In the genomic region with DNA sequence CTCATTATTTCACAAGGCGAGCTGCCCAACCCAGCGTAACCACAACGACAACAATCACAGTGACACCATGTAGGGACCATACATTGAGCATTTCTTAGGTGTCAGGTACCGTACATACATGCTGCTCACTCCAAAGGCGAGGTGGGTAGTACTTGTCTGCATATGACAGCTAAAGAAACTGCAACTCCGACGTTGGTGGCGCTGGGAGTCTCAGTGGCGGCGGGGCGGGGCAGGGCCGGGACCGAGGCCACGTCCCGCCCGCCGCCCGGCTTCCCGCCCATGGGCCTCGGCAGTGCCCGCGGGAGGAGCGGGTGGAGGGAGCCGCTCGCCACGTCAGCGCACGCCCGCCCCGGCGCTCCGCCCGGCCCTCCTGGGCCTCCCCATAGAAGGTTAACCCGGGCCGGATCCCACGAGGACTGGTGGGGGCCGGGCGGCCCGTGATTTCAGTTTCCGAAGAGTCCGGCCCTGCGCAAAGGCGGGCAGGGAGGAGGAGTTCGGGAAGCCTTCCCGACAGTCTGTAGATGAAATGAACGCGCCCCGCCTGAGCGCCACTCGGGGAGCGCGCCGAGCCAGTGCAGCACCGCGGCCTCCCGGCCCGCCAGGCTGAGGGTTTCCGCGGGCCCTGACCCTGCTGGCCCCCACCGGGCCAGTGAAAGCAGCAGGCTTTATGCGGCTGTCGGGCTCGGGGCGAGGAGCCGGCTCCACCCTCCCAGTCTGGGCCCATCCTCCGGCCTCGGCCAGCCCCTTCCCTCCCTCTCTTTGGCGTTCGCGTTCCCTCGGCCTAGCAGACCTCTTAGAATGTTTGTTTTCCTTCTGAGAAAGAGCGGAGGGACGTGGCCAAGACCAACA, we compare ENCODE assay signal across 8 cellular contexts.
DNase-seq lines count a peak whose midpoint lies in the region; ATAC-seq, FAIRE-seq and TF ChIP-seq lines count a peak whose summit lies in the region.

No MANE protein-coding gene starts in this region.

- TF ChIP-seq RAD21 in A549 (conservative IDR thresholded peaks at IDR 0.05 in 1 of 2, IDR thresholded peaks at IDR 0.05 in 1 of 2): peak in 1 of 2 experiments; percentile 45; a peak in 3 of 5 replicates

- FAIRE-seq in A549 (lab: Jason Lieb, UNC): no peak

- CTCF ChIA-PET in A549 (lab: Yijun Ruan, JAX): interaction anchor here (0.8 kb wide), 1 partner anchor 122 kb away, joined by 3 read pairs; no protein-coding TSS in a partner anchor
- CTCF ChIA-PET in activated CD4-positive, alpha-beta T cell treated with anti-CD3 and anti-CD28 coated beads, Interleukin-2, amount 10 ng/mL, durations not matched to agents 7 days and 5 days (lab: Charles Lee): interaction anchor here (0.9 to 1.7 kb wide), 4 partner anchors 14 to 142 kb away, joined by 3 read pairs; a partner anchor contains a TSS

- H3K4me1 ChIP-seq in A549: peaks cover 37% of the 10 kb centered on the region

- H3K4me3 ChIP-seq in A549 (peak overlapping the region; percentile 42), coronary artery (peak overlapping the region; percentile 79)

- WGBS in A549 (ENCODE audit: missing lambda C conversion rate): 4% methylated on average over 5 of the region's 73 CpGs

- H3K4me2 ChIP-seq in A549: peak overlapping the region; percentile 88

- TF ChIP-seq EP300 in A549 (IDR thresholded peaks at IDR 0.05): no peak

- TF ChIP-seq POLR2A in A549 (IDR thresholded peaks at IDR 0.05; ENCODE audit: low read length): peak; percentile 80

- H3K4me3 Mint-ChIP-seq in activated CD4-positive, alpha-beta T cell treated with anti-CD3 and anti-CD28 coated beads, Interleukin-2, amount 10 ng/mL, durations not matched to agents 7 days and 5 days: peak overlapping the region; percentile 73

- no peak for TF ChIP-seq CTCF in A549 (IDR thresholded peaks at IDR 0.05)
- TF ChIP-seq CTCF in coronary artery (IDR thresholded peaks at IDR 0.05): no peak

- peak; percentile 95 to 96 for ATAC-seq in A549
- peak; percentile 87 for ATAC-seq in GM18511 (IDR thresholded peaks at IDR 0.05; ENCODE audit: unreplicated experiment)
- ATAC-seq in HG02973 (IDR thresholded peaks at IDR 0.05; ENCODE audit: unreplicated experiment): peak; percentile 79

- no peaks in the 10 kb centered on the region for H3K36me3 Mint-ChIP-seq in activated CD4-positive, alpha-beta T cell treated with anti-CD3 and anti-CD28 coated beads, Interleukin-2, amount 10 ng/mL, durations not matched to agents 7 days and 5 days (ENCODE audit: low read depth)

- peak; percentile 56 to 85 for DNase-seq in A549 (ENCODE audit: low read depth in 1 of 2, low spot score in 1 of 2)
- DNase-seq in NCI-H2227 treated with DMSO at 0.1 percent for 48 hours (lab: John Stamatoyannopoulos, UW): peak; percentile 66
- DNase-seq in activated CD4-positive, alpha-beta T cell treated with anti-CD3 and anti-CD28 coated beads, Interleukin-2, amount 10 ng/mL, durations not matched to agents 7 days and 5 days: peak; percentile 75
- DNase-seq in coronary artery (ENCODE audit: low spot score): peak; percentile 98
- DNase-seq in left kidney (ENCODE audit: low read depth, low spot score): peak; percentile 91
- DNase-seq in stimulated activated CD4-positive, alpha-beta T cell treated with anti-CD3 and anti-CD28 coated beads, Interleukin-1b, Interleukin-23, amount 100 ng/mL, for 48 hours: peak; percentile 87

- POLR2A ChIA-PET in A549 (lab: Yijun Ruan, JAX): interaction anchor here (0.7 to 1.6 kb wide), 10 partner anchors 20 to 239 kb away, joined by 3 to 7 read pairs (median 3); a partner anchor contains a TSS
- POLR2A ChIA-PET in activated CD4-positive, alpha-beta T cell treated with anti-CD3 and anti-CD28 coated beads, Interleukin-2, amount 10 ng/mL, durations not matched to agents 7 days and 5 days (lab: Charles Lee): interaction anchor here (0.6 to 1.0 kb wide), 2 partner anchors 96 to 120 kb away, joined by 3 to 4 read pairs; a partner anchor contains a TSS

- H3K27ac Mint-ChIP-seq in activated CD4-positive, alpha-beta T cell treated with anti-CD3 and anti-CD28 coated beads, Interleukin-2, amount 10 ng/mL, durations not matched to agents 7 days and 5 days: peak overlapping the region; percentile 90

- H3K4me1 Mint-ChIP-seq in activated CD4-positive, alpha-beta T cell treated with anti-CD3 and anti-CD28 coated beads, Interleukin-2, amount 10 ng/mL, durations not matched to agents 7 days and 5 days: peaks cover 21% of the 10 kb centered on the region

- H3K27ac ChIP-seq in A549 (peak overlapping the region; percentile 86 to 98), coronary artery (peak overlapping the region; percentile 97 to 98)

- no peaks in the 10 kb centered on the region for H3K27me3 Mint-ChIP-seq in activated CD4-positive, alpha-beta T cell treated with anti-CD3 and anti-CD28 coated beads, Interleukin-2, amount 10 ng/mL, durations not matched to agents 7 days and 5 days

- H3K9me3 Mint-ChIP-seq in activated CD4-positive, alpha-beta T cell treated with anti-CD3 and anti-CD28 coated beads, Interleukin-2, amount 10 ng/mL, durations not matched to agents 7 days and 5 days: no peaks in the 10 kb centered on the region

- no peaks in the 10 kb centered on the region for H3K9me3 ChIP-seq in A549

TF ChIP-seq in A549, 52 proteins besides CTCF, POLR2A, EP300 and RAD21:
- no peak for TF ChIP-seq JUNB (IDR thresholded peaks at IDR 0.05)
- TF ChIP-seq, protein P1, sequence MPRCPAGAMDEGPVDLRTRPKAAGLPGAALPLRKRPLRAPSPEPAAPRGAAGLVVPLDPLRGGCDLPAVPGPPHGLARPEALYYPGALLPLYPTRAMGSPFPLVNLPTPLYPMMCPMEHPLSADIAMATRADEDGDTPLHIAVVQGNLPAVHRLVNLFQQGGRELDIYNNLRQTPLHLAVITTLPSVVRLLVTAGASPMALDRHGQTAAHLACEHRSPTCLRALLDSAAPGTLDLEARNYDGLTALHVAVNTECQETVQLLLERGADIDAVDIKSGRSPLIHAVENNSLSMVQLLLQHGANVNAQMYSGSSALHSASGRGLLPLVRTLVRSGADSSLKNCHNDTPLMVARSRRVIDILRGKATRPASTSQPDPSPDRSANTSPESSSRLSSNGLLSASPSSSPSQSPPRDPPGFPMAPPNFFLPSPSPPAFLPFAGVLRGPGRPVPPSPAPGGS (IDR thresholded peaks at IDR 0.05): peak; percentile 66; the same call in 2 of the 3 replicates
- TF ChIP-seq PHF8 (IDR thresholded peaks at IDR 0.05; ENCODE audit: borderline replicate concordance, low read depth): peak; percentile 82
- TF ChIP-seq FOSL2 (IDR thresholded peaks at IDR 0.05): no peak
- TF ChIP-seq FOSL2 (CRISPR knock-in tag; IDR thresholded peaks at IDR 0.05): 0 out of 2 replicates have a peak, but pooled peaks have one; percentile 23
- no peak for TF ChIP-seq RARB (CRISPR knock-in tag; IDR thresholded peaks at IDR 0.05)
- no peak for TF ChIP-seq ZC3H11A (IDR thresholded peaks at IDR 0.05)
- TF ChIP-seq CHD2 (IDR thresholded peaks at IDR 0.05; ENCODE audit: low read length, partially characterized antibody): no peak
- TF ChIP-seq, protein P2, sequence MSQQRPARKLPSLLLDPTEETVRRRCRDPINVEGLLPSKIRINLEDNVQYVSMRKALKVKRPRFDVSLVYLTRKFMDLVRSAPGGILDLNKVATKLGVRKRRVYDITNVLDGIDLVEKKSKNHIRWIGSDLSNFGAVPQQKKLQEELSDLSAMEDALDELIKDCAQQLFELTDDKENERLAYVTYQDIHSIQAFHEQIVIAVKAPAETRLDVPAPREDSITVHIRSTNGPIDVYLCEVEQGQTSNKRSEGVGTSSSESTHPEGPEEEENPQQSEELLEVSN (IDR thresholded peaks at IDR 0.05; ENCODE audit: borderline replicate concordance, low read depth): peak; percentile 68; the same call in 1 of the 2 replicates
- TF ChIP-seq JUN (IDR thresholded peaks at IDR 0.05): peak; percentile 46 to 89; a peak in 4 of 5 replicates
- TF ChIP-seq, protein P3, sequence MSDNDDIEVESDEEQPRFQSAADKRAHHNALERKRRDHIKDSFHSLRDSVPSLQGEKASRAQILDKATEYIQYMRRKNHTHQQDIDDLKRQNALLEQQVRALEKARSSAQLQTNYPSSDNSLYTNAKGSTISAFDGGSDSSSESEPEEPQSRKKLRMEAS (IDR thresholded peaks at IDR 0.05): peak; percentile 66; the same call in 1 of the 2 replicates

Comparison
In these comparisons a context has a peak if more than half of its experiments do, and no peak if none do; other contexts are left out.
1. Peak in every context shown above with its lines: DNase-seq, ATAC-seq, H3K4me3 ChIP-seq and H3K27ac ChIP-seq.